In genomic region chr4:122731676-122732075, GRCh38 we compare ENCODE assay signal across 8 cellular contexts. TPM values are rescaled to one million over a fixed set of nuclear protein-coding genes. Genes with fewer than 3 reads are reported as not detected.
DNase-seq lines count a peak whose midpoint lies in the region; ATAC-seq and TF ChIP-seq lines count a peak whose summit lies in the region.

No MANE protein-coding gene starts in this region.

- in situ Hi-C loops in brain microvascular endothelial cell (cut with HindIII; ENCODE audit: low pct_ligation_motif_present, low sequenced_read_pairs), result no loop called here

- peak overlapping the region in 4 of 6 donors; percentile 95 to 100 (median 99) for H3K27ac Mint-ChIP-seq in naive B cell

- no TSS peak for BruUV-seq in A673 (replicated peaks; lab: Mats Ljungman, UMichigan)

- no peaks in the 10 kb centered on the region for H3K9me3 Mint-ChIP-seq in naive B cell

- peaks cover 9 to 24% (median 15%) of the 10 kb centered on the region in 3 donors for H3K4me1 Mint-ChIP-seq in naive B cell

- peaks cover 0 to 7% of the 10 kb centered on the region in 2 donors for H3K36me3 Mint-ChIP-seq in naive B cell

- no peak for ATAC-seq in naive B cell (ENCODE audit: low read depth in 2 of 2)
- ATAC-seq in HG03457 (IDR thresholded peaks at IDR 0.05; ENCODE audit: unreplicated experiment), result no peak

- DNase-seq in A673 (ENCODE audit: low spot score) (no peak), cerebellar cortex (ENCODE audit: low spot score) (peak; percentile 31), naive B cell (no peak), NCI-H2029 (lab: John Stamatoyannopoulos, UW) (no peak), AG08396 (ENCODE audit: low spot score) (no peak), brain microvascular endothelial cell (no peak)

- 83% methylated on average over 1 of the region's 2 CpGs for WGBS in HUES64

- no peak overlapping the region for H3K27ac ChIP-seq in A673 (ENCODE audit: low read depth, low read length, poor library complexity, severe bottlenecking)
- H3K27ac ChIP-seq in HUES64 (ENCODE audit: low read depth, low read length), result no peak overlapping the region
- H3K27ac ChIP-seq in brain microvascular endothelial cell, result no peak overlapping the region

- peak overlapping the region; percentile 68 for H3K4me3 ChIP-seq in A673 (ENCODE audit: low read depth, low read length, poor library complexity, severe bottlenecking)
- peak overlapping the region; percentile 44 for H3K4me3 ChIP-seq in HUES64 (ENCODE audit: low read length)
- no peak overlapping the region for H3K4me3 ChIP-seq in brain microvascular endothelial cell (ENCODE audit: low read depth, low read length)

- no peak for TF ChIP-seq CTCF in A673 (conservative IDR thresholded peaks at IDR 0.05; ENCODE audit: low read depth, low read length)
- TF ChIP-seq CTCF in brain microvascular endothelial cell (IDR thresholded peaks at IDR 0.05; ENCODE audit: low read depth, low read length, missing control alignments), result no peak

- peaks cover 4% of the 10 kb centered on the region for H3K4me1 ChIP-seq in A673 (ENCODE audit: insufficient read depth, low read length, poor library complexity, severe bottlenecking)
- peaks cover 14% of the 10 kb centered on the region for H3K4me1 ChIP-seq in HUES64 (ENCODE audit: insufficient read depth, low read length)

- POLR2A ChIA-PET in A673 (lab: Charles Lee; ENCODE audit: low non-redundant PET), result no interaction called here

- H3K36me3 ChIP-seq in A673 (ENCODE audit: insufficient read depth, low read length, poor library complexity, severe bottlenecking), result no peaks in the 10 kb centered on the region
- no peaks in the 10 kb centered on the region for H3K36me3 ChIP-seq in HUES64 (ENCODE audit: insufficient read depth, low read length)
- H3K36me3 ChIP-seq in brain microvascular endothelial cell (replicated peaks), result no peaks in the 10 kb centered on the region

- CTCF ChIA-PET in A673 (lab: Charles Lee), result interaction anchor here (1.6 kb wide), 1 partner anchor 15 kb away, joined by 6 read pairs; no protein-coding TSS in a partner anchor

- intact Hi-C loops in A673 (cut with micrococcal nuclease; ENCODE audit: unreplicated experiment), result no loop called here

- no peaks in the 10 kb centered on the region for H3K27me3 ChIP-seq in A673 (replicated peaks; ENCODE audit: insufficient read depth, low read depth, low read length, poor library complexity)
- H3K27me3 ChIP-seq in HUES64 (ENCODE audit: insufficient read depth, low read length), result no peaks in the 10 kb centered on the region
- no peaks in the 10 kb centered on the region for H3K27me3 ChIP-seq in brain microvascular endothelial cell (replicated peaks)

- peak overlapping the region; percentile 6; the same call in 1 of the 2 replicates for H3K9ac ChIP-seq in HUES64 (ENCODE audit: low read depth, low read length)

- H3K27me3 Mint-ChIP-seq in naive B cell, result peaks cover 0 to 2% (median 2%) of the 10 kb centered on the region in 3 donors

- no peak overlapping the region for H3K4me3 Mint-ChIP-seq in naive B cell

- H3K9me3 ChIP-seq in A673 (ENCODE audit: low read depth, low read length, poor library complexity, severe bottlenecking) (no peaks in the 10 kb centered on the region), HUES64 (ENCODE audit: insufficient read depth, low read depth, low read length) (no peaks in the 10 kb centered on the region)

RNA-seq across cellular contexts. Expression of gene BBS12, which starts 0.8 kb away (rescaled TPM):
- total RNA-seq in A673 (2021), result 1.9 and 2.6 TPM in 2 replicates
- 2.7 TPM for polyA plus RNA-seq in HUES64 (2013, experiment 1 of 2)
- polyA plus RNA-seq in HUES64 (2013, experiment 2 of 2), result 2.6 TPM
- 1 to 10 TPM in 5 of 6 donors, under 1 TPM in 1; 0.92 to 2.1 (median 1.4) TPM for polyA plus RNA-seq in naive B cell (ENCODE audit: low read depth in 6 of 6)
